In genomic region chr11:66312549-66313320, GRCh38 we compare ENCODE assay signal across 1 cellular context.
TF ChIP-seq lines count a peak whose summit lies in the region.

No MANE protein-coding gene starts in this region.

TF ChIP-seq in A549, 52 proteins besides CTCF, POLR2A, EP300 and RAD21 (continued from another document):
- TF ChIP-seq E2F6 (IDR thresholded peaks at IDR 0.05; ENCODE audit: borderline replicate concordance, low read depth) (0 out of 2 replicates have a peak, but pooled peaks have one; percentile 44), USF2 (IDR thresholded peaks at IDR 0.05) (no peak)
